1 cellular context compared by ENCODE assay signal in the genomic region with DNA sequence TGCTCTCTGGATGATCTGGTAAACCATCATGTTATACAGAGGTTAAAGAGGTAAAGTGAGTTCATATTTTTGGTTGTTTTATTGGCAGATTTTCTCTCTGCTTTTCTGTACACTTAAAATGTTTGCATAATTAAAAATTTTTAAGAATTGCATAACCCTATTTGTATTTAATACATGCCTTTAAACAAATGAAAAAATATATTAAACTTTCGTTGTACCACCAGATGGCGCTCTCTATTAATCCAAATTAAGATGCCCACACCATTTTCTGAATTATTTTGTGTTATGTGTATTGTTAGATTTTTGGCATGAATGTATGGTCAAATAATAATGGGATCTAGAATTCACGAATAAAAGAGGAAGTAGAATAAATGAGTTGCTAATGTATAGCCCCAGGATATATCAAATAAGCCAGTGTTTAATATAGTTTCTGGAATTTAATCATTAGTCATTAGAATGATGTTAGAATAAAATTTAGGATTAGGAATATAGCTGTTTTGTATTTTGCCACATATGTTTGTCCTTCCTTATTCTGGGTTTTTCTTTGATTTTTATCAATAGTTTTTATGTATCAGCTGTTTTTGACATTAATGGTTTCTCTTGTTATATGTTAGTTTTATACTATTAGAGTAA.
TF ChIP-seq lines count a peak whose summit lies in the region.

No MANE protein-coding gene starts in this region.

TF ChIP-seq in IMR-90, 13 proteins besides CTCF, POLR2A, EP300 and RAD21 (continued from another document):
- TF ChIP-seq FOS (IDR thresholded peaks at IDR 0.05; ENCODE audit: low read depth, low read length) (no peak), MAZ (IDR thresholded peaks at IDR 0.05; ENCODE audit: borderline replicate concordance, low read depth, low read length) (no peak), NFE2L2 (IDR thresholded peaks at IDR 0.05; ENCODE audit: low read depth, low read length) (no peak), CEBPB (IDR thresholded peaks at IDR 0.05; ENCODE audit: low read depth, low read length) (peak; percentile 45; the same call in 1 of the 2 replicates), MAFK (IDR thresholded peaks at IDR 0.05; ENCODE audit: low read depth, low read length) (no peak), BHLHE40 (IDR thresholded peaks at IDR 0.05; ENCODE audit: low read depth, low read length) (no peak), CHD1 (IDR thresholded peaks at IDR 0.05; ENCODE audit: low read depth, low read length) (no peak)
- TF ChIP-seq, protein P1, sequence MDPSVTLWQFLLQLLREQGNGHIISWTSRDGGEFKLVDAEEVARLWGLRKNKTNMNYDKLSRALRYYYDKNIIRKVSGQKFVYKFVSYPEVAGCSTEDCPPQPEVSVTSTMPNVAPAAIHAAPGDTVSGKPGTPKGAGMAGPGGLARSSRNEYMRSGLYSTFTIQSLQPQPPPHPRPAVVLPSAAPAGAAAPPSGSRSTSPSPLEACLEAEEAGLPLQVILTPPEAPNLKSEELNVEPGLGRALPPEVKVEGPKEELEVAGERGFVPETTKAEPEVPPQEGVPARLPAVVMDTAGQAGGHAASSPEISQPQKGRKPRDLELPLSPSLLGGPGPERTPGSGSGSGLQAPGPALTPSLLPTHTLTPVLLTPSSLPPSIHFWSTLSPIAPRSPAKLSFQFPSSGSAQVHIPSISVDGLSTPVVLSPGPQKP (IDR thresholded peaks at IDR 0.05; ENCODE audit: borderline replicate concordance, low read depth, low read length): no peak
- TF ChIP-seq, protein P2, sequence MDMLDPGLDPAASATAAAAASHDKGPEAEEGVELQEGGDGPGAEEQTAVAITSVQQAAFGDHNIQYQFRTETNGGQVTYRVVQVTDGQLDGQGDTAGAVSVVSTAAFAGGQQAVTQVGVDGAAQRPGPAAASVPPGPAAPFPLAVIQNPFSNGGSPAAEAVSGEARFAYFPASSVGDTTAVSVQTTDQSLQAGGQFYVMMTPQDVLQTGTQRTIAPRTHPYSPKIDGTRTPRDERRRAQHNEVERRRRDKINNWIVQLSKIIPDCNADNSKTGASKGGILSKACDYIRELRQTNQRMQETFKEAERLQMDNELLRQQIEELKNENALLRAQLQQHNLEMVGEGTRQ (IDR thresholded peaks at IDR 0.05; ENCODE audit: low read depth, low read length): no peak
